8 cellular contexts compared by ENCODE assay signal in the genomic region with DNA sequence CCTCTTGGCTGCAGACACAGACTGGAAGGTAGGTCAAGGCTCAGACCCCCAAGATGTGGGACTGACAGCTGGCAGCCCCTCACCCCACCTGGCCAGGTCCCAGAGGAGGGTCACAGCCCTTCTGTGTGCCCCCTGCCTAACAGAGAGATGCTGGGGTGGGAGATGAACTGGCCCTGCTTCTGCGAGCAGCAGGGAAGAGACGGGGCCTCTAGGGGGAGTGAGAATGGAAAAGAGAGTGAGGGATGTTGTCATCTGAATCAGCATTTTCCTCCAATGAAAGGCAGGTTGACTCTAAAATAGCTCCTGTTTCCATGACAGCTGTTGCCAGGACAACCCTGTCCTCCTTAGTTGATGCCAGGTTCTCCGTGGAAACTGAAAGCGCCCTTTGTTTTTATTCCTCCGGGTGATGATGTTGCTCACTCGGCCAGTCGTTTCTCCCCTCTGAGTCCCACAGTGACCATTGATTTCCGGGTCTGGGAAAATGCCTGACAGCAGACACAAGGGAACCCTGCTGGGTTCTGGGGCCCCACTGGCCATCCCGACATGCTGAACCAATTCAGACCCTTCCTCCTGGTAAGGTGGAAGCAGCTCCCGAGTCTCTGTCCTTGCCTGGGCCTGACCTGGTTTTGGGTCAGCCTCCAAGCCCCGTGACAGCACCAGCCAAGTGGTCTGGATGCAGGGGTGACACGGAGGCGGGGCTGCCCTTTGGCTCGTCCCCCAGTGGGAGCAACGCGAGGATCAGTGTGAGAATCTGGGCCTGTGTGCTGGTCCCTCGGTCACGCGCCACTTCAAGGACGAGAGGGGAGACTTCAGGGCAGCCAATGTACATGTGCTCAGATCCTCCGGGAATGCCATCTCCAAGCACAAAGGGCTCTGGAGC. TPM values are rescaled to one million over a fixed set of nuclear protein-coding genes. Genes with fewer than 3 reads are reported as not detected.
DNase-seq lines count a peak whose midpoint lies in the region; ATAC-seq, FAIRE-seq and TF ChIP-seq lines count a peak whose summit lies in the region.

No MANE protein-coding gene starts in this region.

- FAIRE-seq in RCC 7860 (lab: Jason Lieb, UNC), result peak; percentile 27
- no peak for FAIRE-seq in pancreas (lab: Jason Lieb, UNC)

- WGBS in pancreas, 2 donors, result 25% methylated on average over 21 of the region's 21 CpGs

- H3K4me1 ChIP-seq in adipocyte (ENCODE audit: control insufficient read depth, insufficient read depth, low read length) (no peaks in the 10 kb centered on the region), pancreas (no peaks in the 10 kb centered on the region)

- no peaks in the 10 kb centered on the region for H3K36me3 ChIP-seq in adipocyte (ENCODE audit: control insufficient read depth, insufficient read depth, low read length, severe bottlenecking)
- H3K36me3 ChIP-seq in pancreas, result no peaks in the 10 kb centered on the region

- ATAC-seq in GM21825 (IDR thresholded peaks at IDR 0.05; ENCODE audit: unreplicated experiment) (peak; percentile 74), Right ventricle myocardium superior (ENCODE audit: poor library complexity) (peak; percentile 71), pancreas (peak; percentile 48 to 81 (median 68)), HG03025 (IDR thresholded peaks at IDR 0.05; ENCODE audit: low FRiP score, unreplicated experiment) (no peak)

- intact Hi-C loops in Right ventricle myocardium superior (cut with DNase I), result no loop called here
- intact Hi-C loops in pancreas (cut with DNase I), result no loop called here

- H3K9ac ChIP-seq in adipocyte (ENCODE audit: low read length), result no peak overlapping the region

- peaks cover 6% of the 10 kb centered on the region for H3K27me3 ChIP-seq in adipocyte (replicated peaks; ENCODE audit: control insufficient read depth, insufficient read depth, low read length)
- H3K27me3 ChIP-seq in pancreas, result no peaks in the 10 kb centered on the region

- H3K4me3 ChIP-seq in adipocyte (ENCODE audit: low read length) (peak overlapping the region; percentile 2), pancreas (no peak overlapping the region)

- peak; percentile 98 for DNase-seq in DMS53 (lab: John Stamatoyannopoulos, UW)
- DNase-seq in Kasumi-1 (lab: John Stamatoyannopoulos, UW), result peak; percentile 52 to 63
- peak; percentile 94 for DNase-seq in RCC 7860 (ENCODE audit: low spot score)
- DNase-seq in adipocyte (ENCODE audit: low read depth), result peak; percentile 94
- DNase-seq in Right ventricle myocardium superior, result peak; percentile 76
- peak in 5 of 6 donors; percentile 63 to 75 (median 67) for DNase-seq in pancreas

- H3K27ac ChIP-seq in pancreas, result peak overlapping the region in 2 of 4 donors; percentile 15 to 52

- H3K9me3 ChIP-seq in adipocyte (ENCODE audit: control insufficient read depth, low read length) (no peaks in the 10 kb centered on the region), pancreas (no peaks in the 10 kb centered on the region)

- peak in 1 of 4 donors; percentile 8 for TF ChIP-seq CTCF in pancreas (IDR thresholded peaks at IDR 0.05)

RNA-seq across cellular contexts. Expression of a gene that starts 4.7 kb away (rescaled TPM):
- total RNA-seq in Right ventricle myocardium superior (290 TPM), pancreas (1 to 10 TPM; 2.0 to 6.7 (median 3.9) TPM)
- polyA plus RNA-seq in pancreas, result 10 to 100 TPM; 10.1 to 25.8 TPM

RNA-seq across cellular contexts. Expression of a gene that starts 20.1 kb away (rescaled TPM):
- total RNA-seq in Right ventricle myocardium superior (14.4 TPM), pancreas (10 to 100 TPM; 13.8 to 23.0 (median 20.2) TPM)
- 10 to 100 TPM; 30.6 to 38.2 TPM for polyA plus RNA-seq in pancreas

Comparison
In these comparisons a context has a peak if more than half of its experiments do, and no peak if none do; other contexts are left out.
1. RNA of a gene that starts 4.7 kb away (total RNA-seq): 290 TPM in Right ventricle myocardium superior (single experiment); 2.0 to 6.7 TPM in pancreas; every median in the first group is over 10 times any median in the second.
2. Peak in every context shown above with its lines, with median percentiles within 50 percentile points of each other: DNase-seq.